ENCODE assay signal across 9 cellular contexts in genomic region chr10:74103560-74104248, GRCh38. TPM values are rescaled to one million over a fixed set of nuclear protein-coding genes. Genes with fewer than 3 reads are reported as not detected.
A peak's percentile ranks its signal among the peaks of the same experiment; 100 is the strongest.
DNase-seq lines count a peak whose midpoint lies in the region; ATAC-seq and TF ChIP-seq lines count a peak whose summit lies in the region.
"Had no signal": no experiment of that assay in that cellular context is flagged by ENCODE, and none has a peak within 500 bp of the region (broad histone marks: within the 10 kb centered on the region; RNA-seq: fewer than 3 reads in every experiment).

No MANE protein-coding gene starts in this region.

- no peak for TF ChIP-seq CTCF in endothelial cell (IDR thresholded peaks at IDR 0.05; ENCODE audit: unreplicated experiment)

- no peaks in the 10 kb centered on the region for H3K9me3 Mint-ChIP-seq in endothelial cell (ENCODE audit: unreplicated experiment)
- H3K9me3 Mint-ChIP-seq: dendritic cell treated with granulocyte-macrophage colony-stimulating factor and Interleukin-4, amounts not matched to agents 40 ng/mL and 50 ng/mL, for 4 days had no signal

- no peaks in the 10 kb centered on the region for H3K4me1 Mint-ChIP-seq in endothelial cell (ENCODE audit: unreplicated experiment)

- H3K4me3 ChIP-seq in Jurkat, Clone E6-1 (ENCODE audit: low read length), result no peak overlapping the region

- ATAC-seq in HG03135 (IDR thresholded peaks at IDR 0.05; ENCODE audit: unreplicated experiment), result no peak
- ATAC-seq in HG02759 (IDR thresholded peaks at IDR 0.05; ENCODE audit: unreplicated experiment), result no peak

- H3K4me3 Mint-ChIP-seq in endothelial cell (ENCODE audit: unreplicated experiment), result no peak overlapping the region
- H3K4me3 Mint-ChIP-seq: dendritic cell treated with granulocyte-macrophage colony-stimulating factor and Interleukin-4, amounts not matched to agents 40 ng/mL and 50 ng/mL, for 4 days had no signal

- DNase-seq in ELR (ENCODE audit: low read depth) (peak; percentile 52), astrocyte of the hippocampus (ENCODE audit: low read depth, low spot score) (peak; percentile 44), myocyte (ENCODE audit: low read depth) (peak; percentile 19), endothelial cell (ENCODE audit: low spot score) (no peak), NCI-H1417 treated with DMSO at 0.1 percent for 48 hours (lab: John Stamatoyannopoulos, UW) (no peak)
- peak; percentile 35 for DNase-seq in Jurkat, Clone E6-1 (ENCODE audit: low read depth, low spot score)

- peaks cover 2% of the 10 kb centered on the region for H3K27me3 Mint-ChIP-seq in endothelial cell (ENCODE audit: unreplicated experiment)
- H3K27me3 Mint-ChIP-seq: dendritic cell treated with granulocyte-macrophage colony-stimulating factor and Interleukin-4, amounts not matched to agents 40 ng/mL and 50 ng/mL, for 4 days had no signal

- no peak overlapping the region for H3K27ac Mint-ChIP-seq in endothelial cell (ENCODE audit: unreplicated experiment)

- H3K36me3 Mint-ChIP-seq in endothelial cell (ENCODE audit: low read depth, unreplicated experiment), result peaks cover 61% of the 10 kb centered on the region

RNA-seq across cellular contexts. Expression of gene AP3M1, which starts 46.9 kb away (rescaled TPM):
- 41.1 TPM for polyA plus RNA-seq in Jurkat, Clone E6-1 (2012; ENCODE audit: insufficient read depth, insufficient read length)
- 39.1 and 40.6 TPM in 2 replicates for total RNA-seq in myocyte
- polyA plus RNA-seq in myocyte (2012), result 24.0 TPM
- 43.7 TPM for total RNA-seq in endothelial cell (ENCODE audit: unreplicated experiment)

RNA-seq across cellular contexts. Expression of gene ADK, which starts 47.3 kb away (rescaled TPM):
- polyA plus RNA-seq in Jurkat, Clone E6-1 (2012; ENCODE audit: insufficient read depth, insufficient read length), result 22.0 TPM
- total RNA-seq in myocyte, result 65.4 and 68.1 TPM in 2 replicates
- 29.7 TPM for polyA plus RNA-seq in myocyte (2012)
- total RNA-seq in endothelial cell (ENCODE audit: unreplicated experiment), result 13.1 TPM

Comparison
In these comparisons a context has a peak if more than half of its experiments do, and no peak if none do; other contexts are left out.
1. DNase-seq: peak in ELR (single experiment), Jurkat, Clone E6-1 (single experiment), astrocyte of the hippocampus (single experiment) and myocyte (single experiment); none in endothelial cell (single experiment) and NCI-H1417 treated with DMSO at 0.1 percent for 48 hours (single experiment).